Comparison of ENCODE assay signal across 17 cellular contexts in the genomic region with DNA sequence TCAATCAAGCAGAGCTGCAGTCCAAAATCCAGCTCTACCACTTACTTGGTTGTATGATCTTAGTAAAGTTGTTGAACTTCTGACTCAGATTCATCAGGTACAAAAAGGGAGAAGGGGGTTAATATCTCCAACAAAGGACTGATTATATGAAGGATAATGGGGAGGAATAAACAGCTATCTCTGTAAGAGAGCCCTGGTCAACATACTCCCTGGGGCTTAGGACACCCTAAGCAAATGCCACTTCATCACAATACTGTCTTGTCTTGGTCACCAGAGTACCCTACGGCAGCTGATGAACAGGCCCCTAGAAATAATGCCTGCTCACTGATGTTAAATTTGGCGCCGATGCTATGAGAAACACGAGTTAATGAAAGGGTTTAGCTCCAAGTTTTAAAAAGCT. TPM values are rescaled to one million over a fixed set of nuclear protein-coding genes. Genes with fewer than 3 reads are reported as not detected.
DNase-seq lines count a peak whose midpoint lies in the region; ATAC-seq, FAIRE-seq and TF ChIP-seq lines count a peak whose summit lies in the region.
"Had no signal": no experiment of that assay in that cellular context is flagged by ENCODE, and none has a peak within 500 bp of the region (broad histone marks: within the 10 kb centered on the region; RNA-seq: fewer than 3 reads in every experiment).

No MANE protein-coding gene starts in this region.

- POLR2A ChIA-PET in WTC11 (lab: Charles Lee) = no interaction called here
- POLR2A ChIA-PET in A673 (lab: Charles Lee; ENCODE audit: low non-redundant PET) = no interaction called here

- CTCF ChIA-PET in WTC11 (lab: Charles Lee) (interaction anchor here (1.3 kb wide), 1 partner anchor 14 kb away, joined by 4 read pairs; no protein-coding TSS in a partner anchor), A673 (lab: Charles Lee) (no interaction called here)

- TF ChIP-seq CTCF in WTC11 (IDR thresholded peaks at IDR 0.05) = no peak
- no peak for TF ChIP-seq CTCF in nephron progenitor cell (IDR thresholded peaks at IDR 0.05)
- TF ChIP-seq CTCF in A673 (conservative IDR thresholded peaks at IDR 0.05; ENCODE audit: low read depth, low read length) = no peak

- no peaks in the 10 kb centered on the region for H3K4me1 ChIP-seq in A673 (ENCODE audit: insufficient read depth, low read length, poor library complexity, severe bottlenecking)

- H3K4me3 Mint-ChIP-seq in WTC11 (no peak overlapping the region), nephron progenitor cell (no peak overlapping the region), T-helper 17 cell (no peak overlapping the region)
- H3K4me3 Mint-ChIP-seq: CD14-positive monocyte; CD8-positive, alpha-beta T cell had no signal

- H3K4me3 ChIP-seq in A673 (ENCODE audit: low read depth, low read length, poor library complexity, severe bottlenecking) = no peak overlapping the region
- H3K4me3 ChIP-seq: GM23248 had no signal

- FAIRE-seq in GM19239 (lab: Jason Lieb, UNC) = peak; percentile 37
- FAIRE-seq: A204.1, H54 had no signal

- BruUV-seq in A673 (replicated peaks; lab: Mats Ljungman, UMichigan) = no TSS peak

- peaks cover 30% of the 10 kb centered on the region for H3K4me1 Mint-ChIP-seq in WTC11
- peaks cover 77% of the 10 kb centered on the region for H3K4me1 Mint-ChIP-seq in nephron progenitor cell
- H3K4me1 Mint-ChIP-seq in T-helper 17 cell = no peaks in the 10 kb centered on the region
- H3K4me1 Mint-ChIP-seq: CD14-positive monocyte had no signal

- H3K36me3 Mint-ChIP-seq in WTC11 (peaks cover 27% of the 10 kb centered on the region), nephron progenitor cell (ENCODE audit: low read depth) (peaks cover 59% of the 10 kb centered on the region), T-helper 17 cell (ENCODE audit: low read depth) (no peaks in the 10 kb centered on the region)
- H3K36me3 Mint-ChIP-seq: CD14-positive monocyte; CD8-positive, alpha-beta T cell had no signal

- no peaks in the 10 kb centered on the region for H3K9me3 Mint-ChIP-seq in WTC11
- peaks cover 12% of the 10 kb centered on the region for H3K9me3 Mint-ChIP-seq in nephron progenitor cell
- H3K9me3 Mint-ChIP-seq: CD8-positive, alpha-beta T cell had no signal

- H3K27ac Mint-ChIP-seq in WTC11 = 0 out of 2 replicates have a peak overlapping the region, but pooled peaks have one; percentile 56
- H3K27ac Mint-ChIP-seq in nephron progenitor cell = peak overlapping the region; percentile 91
- no peak overlapping the region for H3K27ac Mint-ChIP-seq in T-helper 17 cell
- H3K27ac Mint-ChIP-seq: CD8-positive, alpha-beta T cell had no signal

- ATAC-seq in WTC11 (no peak), T-helper 17 cell (no peak)
- ATAC-seq: CD8-positive, alpha-beta T cell had no signal

- H3K9me3 ChIP-seq in A673 (ENCODE audit: low read depth, low read length, poor library complexity, severe bottlenecking) = no peaks in the 10 kb centered on the region
- no peaks in the 10 kb centered on the region for H3K9me3 ChIP-seq in T-helper 17 cell (ENCODE audit: control insufficient read depth, low read length, poor library complexity, severe bottlenecking)
- H3K9me3 ChIP-seq: Caco-2 had no signal

- DNase-seq in COLO829 (ENCODE audit: low spot score) (peak; percentile 74), GM19239 (ENCODE audit: insufficient read length, low spot score) (no peak), WTC11 (ENCODE audit: low spot score) (no peak), nephron progenitor cell (no peak), A673 (ENCODE audit: low spot score) (no peak), T-helper 17 cell (no peak), NCI-H345 (lab: John Stamatoyannopoulos, UW) (no peak)
- no peak for DNase-seq in stimulated activated CD4-positive, alpha-beta T cell treated with anti-CD3 and anti-CD28 coated beads, Interleukin-15, amount 100 ng/mL, for 24 hours
- DNase-seq: Caco-2; CD8-positive, alpha-beta T cell; DMS53; GF-D8; GM23248; IMR-90 had no signal

- H3K27me3 Mint-ChIP-seq in WTC11 (ENCODE audit: low read depth) (no peaks in the 10 kb centered on the region), nephron progenitor cell (ENCODE audit: low read depth, poor library complexity) (no peaks in the 10 kb centered on the region), T-helper 17 cell (peaks cover 5% of the 10 kb centered on the region)

- no peaks in the 10 kb centered on the region for H3K36me3 ChIP-seq in A673 (ENCODE audit: insufficient read depth, low read length, poor library complexity, severe bottlenecking)

- H3K27me3 ChIP-seq in A673 (replicated peaks; ENCODE audit: insufficient read depth, low read depth, low read length, poor library complexity) = no peaks in the 10 kb centered on the region

- intact Hi-C loops in A673 (cut with micrococcal nuclease; ENCODE audit: unreplicated experiment) = no loop called here

- no peak overlapping the region for H3K27ac ChIP-seq in A673 (ENCODE audit: low read depth, low read length, poor library complexity, severe bottlenecking)
- H3K27ac ChIP-seq: GM23248 had no signal

TF ChIP-seq in WTC11, 78 proteins besides CTCF, POLR2A, EP300 and RAD21 (continues in another document):
- TF ChIP-seq TEAD1 (CRISPR knock-in tag; IDR thresholded peaks at IDR 0.05) = no peak
- TF ChIP-seq, protein P1, sequence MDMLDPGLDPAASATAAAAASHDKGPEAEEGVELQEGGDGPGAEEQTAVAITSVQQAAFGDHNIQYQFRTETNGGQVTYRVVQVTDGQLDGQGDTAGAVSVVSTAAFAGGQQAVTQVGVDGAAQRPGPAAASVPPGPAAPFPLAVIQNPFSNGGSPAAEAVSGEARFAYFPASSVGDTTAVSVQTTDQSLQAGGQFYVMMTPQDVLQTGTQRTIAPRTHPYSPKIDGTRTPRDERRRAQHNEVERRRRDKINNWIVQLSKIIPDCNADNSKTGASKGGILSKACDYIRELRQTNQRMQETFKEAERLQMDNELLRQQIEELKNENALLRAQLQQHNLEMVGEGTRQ (CRISPR knock-in tag; IDR thresholded peaks at IDR 0.05) = no peak
- TF ChIP-seq, protein P2, sequence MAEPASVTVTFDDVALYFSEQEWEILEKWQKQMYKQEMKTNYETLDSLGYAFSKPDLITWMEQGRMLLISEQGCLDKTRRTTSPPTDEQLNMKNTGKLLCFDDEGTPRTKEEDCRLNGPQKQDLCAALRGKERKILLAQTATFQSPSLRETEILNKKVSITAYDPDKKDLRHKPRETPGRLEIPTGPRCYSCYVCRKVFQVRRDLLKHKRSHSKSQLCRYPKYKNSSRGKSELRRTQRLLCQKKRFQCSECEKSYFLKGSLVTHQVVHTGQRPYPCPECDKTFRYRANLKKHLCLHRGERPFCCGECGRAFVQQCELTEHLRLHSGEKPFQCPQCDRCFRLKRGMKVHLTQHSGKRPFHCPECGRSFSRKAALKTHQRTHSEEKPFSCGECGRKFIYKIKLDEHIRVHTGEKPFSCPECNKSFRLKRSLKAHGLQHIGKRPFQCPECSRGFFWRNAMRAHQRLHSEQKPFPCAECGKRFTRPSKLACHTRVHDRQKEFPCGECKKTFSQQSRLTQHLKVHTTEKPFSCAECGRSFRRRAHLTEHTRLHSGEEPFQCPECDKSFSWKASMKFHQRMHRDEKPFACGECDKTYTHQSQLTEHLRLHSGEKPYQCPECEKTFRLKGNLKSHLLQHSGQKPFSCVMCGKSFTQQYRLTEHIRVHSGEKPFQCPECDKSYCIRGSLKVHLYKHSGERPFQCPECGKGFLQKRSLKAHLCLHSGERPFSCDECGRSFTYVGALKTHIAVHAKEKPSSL (CRISPR knock-in tag; conservative IDR thresholded peaks at IDR 0.05) = no peak
- TF ChIP-seq ESRRA (CRISPR knock-in tag; IDR thresholded peaks at IDR 0.05; ENCODE audit: borderline replicate concordance) = no peak
- no peak for TF ChIP-seq RELA (CRISPR knock-in tag; IDR thresholded peaks at IDR 0.05; ENCODE audit: borderline replicate concordance)
- TF ChIP-seq, protein P3, sequence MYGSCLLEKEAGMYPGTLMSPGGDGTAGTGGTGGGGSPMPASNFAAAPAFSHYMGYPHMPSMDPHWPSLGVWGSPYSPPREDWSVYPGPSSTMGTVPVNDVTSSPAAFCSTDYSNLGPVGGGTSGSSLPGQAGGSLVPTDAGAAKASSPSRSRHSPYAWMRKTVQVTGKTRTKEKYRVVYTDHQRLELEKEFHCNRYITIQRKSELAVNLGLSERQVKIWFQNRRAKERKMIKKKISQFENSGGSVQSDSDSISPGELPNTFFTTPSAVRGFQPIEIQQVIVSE (CRISPR knock-in tag; IDR thresholded peaks at IDR 0.05; ENCODE audit: borderline replicate concordance) = no peak
- TF ChIP-seq, protein P4, sequence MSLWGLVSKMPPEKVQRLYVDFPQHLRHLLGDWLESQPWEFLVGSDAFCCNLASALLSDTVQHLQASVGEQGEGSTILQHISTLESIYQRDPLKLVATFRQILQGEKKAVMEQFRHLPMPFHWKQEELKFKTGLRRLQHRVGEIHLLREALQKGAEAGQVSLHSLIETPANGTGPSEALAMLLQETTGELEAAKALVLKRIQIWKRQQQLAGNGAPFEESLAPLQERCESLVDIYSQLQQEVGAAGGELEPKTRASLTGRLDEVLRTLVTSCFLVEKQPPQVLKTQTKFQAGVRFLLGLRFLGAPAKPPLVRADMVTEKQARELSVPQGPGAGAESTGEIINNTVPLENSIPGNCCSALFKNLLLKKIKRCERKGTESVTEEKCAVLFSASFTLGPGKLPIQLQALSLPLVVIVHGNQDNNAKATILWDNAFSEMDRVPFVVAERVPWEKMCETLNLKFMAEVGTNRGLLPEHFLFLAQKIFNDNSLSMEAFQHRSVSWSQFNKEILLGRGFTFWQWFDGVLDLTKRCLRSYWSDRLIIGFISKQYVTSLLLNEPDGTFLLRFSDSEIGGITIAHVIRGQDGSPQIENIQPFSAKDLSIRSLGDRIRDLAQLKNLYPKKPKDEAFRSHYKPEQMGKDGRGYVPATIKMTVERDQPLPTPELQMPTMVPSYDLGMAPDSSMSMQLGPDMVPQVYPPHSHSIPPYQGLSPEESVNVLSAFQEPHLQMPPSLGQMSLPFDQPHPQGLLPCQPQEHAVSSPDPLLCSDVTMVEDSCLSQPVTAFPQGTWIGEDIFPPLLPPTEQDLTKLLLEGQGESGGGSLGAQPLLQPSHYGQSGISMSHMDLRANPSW (CRISPR knock-in tag; conservative IDR thresholded peaks at IDR 0.05; ENCODE audit: low read depth) = no peak
- TF ChIP-seq NFATC4 (CRISPR knock-in tag; IDR thresholded peaks at IDR 0.05) = no peak
- no peak for TF ChIP-seq ATF1 (CRISPR knock-in tag; IDR thresholded peaks at IDR 0.05)

RNA-seq across cellular contexts. Expression of a gene that starts 34.8 kb away (rescaled TPM):
- total RNA-seq in WTC11 (2021) (34.4 to 40.6 TPM (median 36.6 TPM) in 3 replicates), A673 (2021) (6.2 and 7.3 TPM in 2 replicates), T-helper 17 cell (1 to 10 TPM; 1.3 to 4.3 TPM)
